In genomic region chr10:61750943-61751471, GRCh38 we compare ENCODE assay signal across 8 cellular contexts.
DNase-seq lines count a peak whose midpoint lies in the region; ATAC-seq, FAIRE-seq and TF ChIP-seq lines count a peak whose summit lies in the region.

No MANE protein-coding gene starts in this region.

- no peaks in the 10 kb centered on the region for H3K9me2 ChIP-seq in OCI-LY1 (ENCODE audit: low read depth, low read length)

- H3K36me3 ChIP-seq in OCI-LY1 (ENCODE audit: insufficient read depth, low read length) (no peaks in the 10 kb centered on the region), trophoblast cell (ENCODE audit: control insufficient read depth in 1 of 2, insufficient read depth in 2 of 2, low read length in 2 of 2) (no peaks in the 10 kb centered on the region)

- H3K23ac ChIP-seq in trophoblast cell (ENCODE audit: low read length): no peak overlapping the region

- H3K18ac ChIP-seq in trophoblast cell (ENCODE audit: low read length): no peak overlapping the region

- peak overlapping the region; percentile 97; the same call in 1 of the 2 replicates for H2AFZ ChIP-seq in OCI-LY1 (ENCODE audit: low read length)
- H2AFZ ChIP-seq in trophoblast cell (ENCODE audit: insufficient read depth, low read length, poor library complexity): no peak overlapping the region

- no CpG with 5 or more reads among the region's 6 CpGs for WGBS in trophoblast cell (ENCODE audit: extremely low coverage, insufficient coverage, insufficient read length)

- H3K9ac ChIP-seq in OCI-LY1 (ENCODE audit: low read length) (no peak overlapping the region), trophoblast cell (ENCODE audit: low read length) (no peak overlapping the region)

- DNase-seq in activated T-cell treated with anti-CD3 and anti-CD28 coated beads, Interleukin-2, amount 50 U/mL, for 1 hour: peak; percentile 66
- DNase-seq in fibroblast of pulmonary artery (ENCODE audit: low read depth) (peak; percentile 78), trophoblast cell (peak; percentile 57 to 81), urothelium cell line (ENCODE audit: low spot score) (peak; percentile 60)

- H3K27me3 ChIP-seq in OCI-LY1 (ENCODE audit: insufficient read depth, low read length): no peaks in the 10 kb centered on the region
- H3K27me3 ChIP-seq in trophoblast cell (ENCODE audit: insufficient read depth, low read length): no peaks in the 10 kb centered on the region

- no peak overlapping the region for H4K91ac ChIP-seq in trophoblast cell (ENCODE audit: low read depth, low read length)

- FAIRE-seq in urothelium cell line (lab: Jason Lieb, UNC): no peak

- H3K79me2 ChIP-seq in OCI-LY1 (ENCODE audit: insufficient read depth, low read length) (no peaks in the 10 kb centered on the region), trophoblast cell (ENCODE audit: control insufficient read depth, insufficient read depth, low read length, poor library complexity) (no peaks in the 10 kb centered on the region)

- no peak overlapping the region for H2BK120ac ChIP-seq in trophoblast cell (ENCODE audit: insufficient read depth, low read length, poor library complexity)

- no peaks in the 10 kb centered on the region for H3F3A ChIP-seq in OCI-LY1 (ENCODE audit: insufficient read depth, low read length)

- peak; percentile 84 for TF ChIP-seq CTCF in C4-2B (conservative IDR thresholded peaks at IDR 0.05)
- peak; percentile 71 for TF ChIP-seq CTCF in OCI-LY1 (IDR thresholded peaks at IDR 0.05; ENCODE audit: low read length)
- peak; percentile 89 for TF ChIP-seq CTCF in fibroblast of pulmonary artery (IDR thresholded peaks at IDR 0.05; ENCODE audit: low read length, missing control alignments)

- H3K9me3 ChIP-seq in OCI-LY1 (ENCODE audit: low read length) (no peaks in the 10 kb centered on the region), trophoblast cell (ENCODE audit: insufficient read depth, low read depth, low read length) (no peaks in the 10 kb centered on the region)

- H4K8ac ChIP-seq in trophoblast cell (ENCODE audit: low read depth, low read length): no peak overlapping the region

- H3K4ac ChIP-seq in trophoblast cell (ENCODE audit: low read depth, low read length): no peak overlapping the region

- no peaks in the 10 kb centered on the region for H3K79me1 ChIP-seq in trophoblast cell (ENCODE audit: low read length)

- no peak overlapping the region for H3K4me2 ChIP-seq in OCI-LY1 (ENCODE audit: low read length)
- H3K4me2 ChIP-seq in trophoblast cell (ENCODE audit: low read length): no peak overlapping the region

- ATAC-seq in GM19025 (IDR thresholded peaks at IDR 0.05; ENCODE audit: low read depth, unreplicated experiment) (peak; percentile 79), HG03139 (IDR thresholded peaks at IDR 0.05; ENCODE audit: unreplicated experiment) (peak; percentile 77)

- no peaks in the 10 kb centered on the region for H4K20me1 ChIP-seq in OCI-LY1 (ENCODE audit: insufficient read depth, low read length)

- H3K14ac ChIP-seq in trophoblast cell (ENCODE audit: low read length): no peak overlapping the region

- H3K4me1 ChIP-seq in OCI-LY1 (ENCODE audit: insufficient read depth, low read length, severe bottlenecking): peaks cover 26% of the 10 kb centered on the region
- H3K4me1 ChIP-seq in trophoblast cell (ENCODE audit: control insufficient read depth in 1 of 2, insufficient read depth in 2 of 2, low read length in 2 of 2): no peaks in the 10 kb centered on the region

- no peak overlapping the region for H2BK5ac ChIP-seq in trophoblast cell (ENCODE audit: low read depth, low read length, poor library complexity)

- no peak overlapping the region for H3K4me3 ChIP-seq in OCI-LY1 (ENCODE audit: low read depth, low read length, poor library complexity, severe bottlenecking)
- no peak overlapping the region for H3K4me3 ChIP-seq in fibroblast of pulmonary artery (replicated peaks; ENCODE audit: low read depth, low read length)
- no peak overlapping the region for H3K4me3 ChIP-seq in trophoblast cell (ENCODE audit: low read depth, low read length)

- H4K12ac ChIP-seq in trophoblast cell (ENCODE audit: low read depth, low read length): no peak overlapping the region

- no peak overlapping the region for H2BK12ac ChIP-seq in trophoblast cell (ENCODE audit: low read length)

- no peak overlapping the region for H3K27ac ChIP-seq in C4-2B
- H3K27ac ChIP-seq in OCI-LY1 (ENCODE audit: low read depth, low read length, poor library complexity, severe bottlenecking): no peak overlapping the region
- no peak overlapping the region for H3K27ac ChIP-seq in trophoblast cell (ENCODE audit: low read depth, low read length)

- no peak overlapping the region for H2AK5ac ChIP-seq in trophoblast cell (ENCODE audit: low read length)
